In the genomic region with DNA sequence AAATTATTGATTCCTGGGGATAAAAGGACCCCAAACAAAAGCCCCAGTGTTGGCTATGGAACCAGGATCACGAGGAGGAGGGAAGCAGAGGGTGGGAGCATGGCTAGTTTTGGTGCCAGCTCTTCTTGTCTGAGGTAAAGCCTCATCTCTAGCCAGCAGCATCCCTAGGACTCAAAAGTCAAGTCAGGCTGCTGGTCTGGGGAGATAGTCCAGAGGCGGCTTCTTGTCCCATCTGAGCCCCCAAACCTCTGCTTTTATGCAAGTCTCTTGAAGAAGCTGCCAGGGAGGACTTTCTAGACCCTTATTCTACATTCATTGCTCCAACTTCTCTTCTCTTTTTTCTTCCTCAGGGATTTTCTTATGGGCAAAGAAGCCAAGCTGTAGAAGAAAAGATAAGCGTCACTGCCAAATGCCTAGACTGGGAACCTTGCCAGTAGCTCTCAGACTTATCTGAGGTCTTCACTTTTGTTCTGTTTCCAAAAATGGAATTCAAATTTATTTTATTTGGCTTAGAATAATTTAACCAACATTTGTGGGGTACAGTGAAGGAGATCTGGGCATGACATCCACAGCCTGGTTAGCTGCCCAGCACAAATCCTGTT, we compare ENCODE assay signal across 9 cellular contexts. TPM values are rescaled to one million over a fixed set of nuclear protein-coding genes. Genes with fewer than 3 reads are reported as not detected.
DNase-seq lines count a peak whose midpoint lies in the region; ATAC-seq, FAIRE-seq and TF ChIP-seq lines count a peak whose summit lies in the region.
"Had no signal": no experiment of that assay in that cellular context is flagged by ENCODE, and none has a peak within 500 bp of the region (broad histone marks: within the 10 kb centered on the region; RNA-seq: fewer than 3 reads in every experiment).

No MANE protein-coding gene starts in this region.

- H3K9me3 ChIP-seq in kidney (ENCODE audit: control insufficient read depth in 1 of 2, low read length in 2 of 2) (no peaks in the 10 kb centered on the region), thymus (ENCODE audit: control insufficient read depth) (no peaks in the 10 kb centered on the region)

- intact Hi-C loops in kidney (cut with DNase I): no loop called here
- intact Hi-C loops in natural killer cell (cut with micrococcal nuclease): no loop called here

- 92% methylated on average over 3 of the region's 3 CpGs for WGBS in thymus

- H3K27ac ChIP-seq in brain microvascular endothelial cell (peak overlapping the region; percentile 76), kidney (ENCODE audit: low read depth in 2 of 2, low read length in 2 of 2) (peak overlapping the region; percentile 87 to 89), thymus (ENCODE audit: low read depth) (peak overlapping the region; percentile 83)

- H3K4me1 ChIP-seq in kidney (ENCODE audit: control insufficient read depth in 1 of 2, insufficient read depth in 1 of 2, low read depth in 1 of 2, low read length in 2 of 2) (peaks cover 6 to 12% of the 10 kb centered on the region in 2 donors), thymus (ENCODE audit: control insufficient read depth, insufficient read depth, low read length) (no peaks in the 10 kb centered on the region)

- no peak overlapping the region for H3K27ac Mint-ChIP-seq in natural killer cell
- H3K27ac Mint-ChIP-seq: stimulated activated naive CD8-positive, alpha-beta T cell treated with anti-CD3 and anti-CD28 coated beads, Interleukin-15, Interleukin-2, amounts not matched to agents 100 ng/mL and 50 ng/mL, for 24 hours had no signal

- TF ChIP-seq CTCF in LNCaP clone FGC (IDR thresholded peaks at IDR 0.05; ENCODE audit: control insufficient read depth, extremely low read depth, insufficient read depth) (no peak), brain microvascular endothelial cell (IDR thresholded peaks at IDR 0.05; ENCODE audit: low read depth, low read length, missing control alignments) (no peak), kidney (IDR thresholded peaks at IDR 0.05; ENCODE audit: borderline replicate concordance, extremely low read depth, insufficient read depth) (no peak), natural killer cell (IDR thresholded peaks at IDR 0.05) (no peak)

- no peaks in the 10 kb centered on the region for H3K36me3 ChIP-seq in brain microvascular endothelial cell (replicated peaks)
- no peaks in the 10 kb centered on the region for H3K36me3 ChIP-seq in kidney (ENCODE audit: control insufficient read depth in 1 of 2, insufficient read depth in 2 of 2, low read length in 2 of 2)
- H3K36me3 ChIP-seq in thymus (ENCODE audit: control insufficient read depth, insufficient read depth): no peaks in the 10 kb centered on the region

- in situ Hi-C loops in brain microvascular endothelial cell (cut with HindIII; ENCODE audit: low pct_ligation_motif_present, low sequenced_read_pairs): no loop called here

- DNase-seq in LNCaP clone FGC (ENCODE audit: low read depth) (no peak), brain microvascular endothelial cell (no peak), kidney (no peak), midbrain (lab: John Stamatoyannopoulos, UW) (no peak), natural killer cell (no peak)
- no peak for DNase-seq in stimulated activated naive CD8-positive, alpha-beta T cell treated with anti-CD3 and anti-CD28 coated beads, Interleukin-15, Interleukin-2, amounts not matched to agents 100 U/mL and 50 U/mL, for 24 hours

- H3K36me3 Mint-ChIP-seq in natural killer cell: no peaks in the 10 kb centered on the region

- ATAC-seq in GM21447 (IDR thresholded peaks at IDR 0.05; ENCODE audit: unreplicated experiment) (no peak), natural killer cell (no peak)
- ATAC-seq in stimulated activated naive CD8-positive, alpha-beta T cell treated with anti-CD3 and anti-CD28 coated beads, Interleukin-15, Interleukin-2, amounts not matched to agents 100 U/mL and 50 U/mL, for 24 hours: no peak

- H3K4me3 Mint-ChIP-seq in natural killer cell: no peak overlapping the region
- H3K4me3 Mint-ChIP-seq: stimulated activated naive CD8-positive, alpha-beta T cell treated with anti-CD3 and anti-CD28 coated beads, Interleukin-15, Interleukin-2, amounts not matched to agents 100 ng/mL and 50 ng/mL, for 24 hours had no signal

- H3K27me3 Mint-ChIP-seq in natural killer cell (ENCODE audit: low read depth in 2 of 2): no peaks in the 10 kb centered on the region
- H3K27me3 Mint-ChIP-seq: stimulated activated naive CD8-positive, alpha-beta T cell treated with anti-CD3 and anti-CD28 coated beads, Interleukin-15, Interleukin-2, amounts not matched to agents 100 ng/mL and 50 ng/mL, for 24 hours had no signal

- H3K9ac ChIP-seq in kidney (ENCODE audit: low read length in 2 of 2): peak overlapping the region in 1 of 2 donors; percentile 42

- peak overlapping the region; percentile 3; the same call in 1 of the 2 replicates for H3K4me3 ChIP-seq in LNCaP clone FGC (ENCODE audit: low read depth, low read length)
- no peak overlapping the region for H3K4me3 ChIP-seq in brain microvascular endothelial cell (ENCODE audit: low read depth, low read length)
- peak overlapping the region in 1 of 2 donors; percentile 43 for H3K4me3 ChIP-seq in kidney (ENCODE audit: low read length in 2 of 2)
- no peak overlapping the region for H3K4me3 ChIP-seq in thymus (ENCODE audit: low read length)

- no peak for FAIRE-seq in kidney (lab: Jason Lieb, UNC)

- no peaks in the 10 kb centered on the region for H3K9me3 Mint-ChIP-seq in natural killer cell
- H3K9me3 Mint-ChIP-seq: stimulated activated naive CD8-positive, alpha-beta T cell treated with anti-CD3 and anti-CD28 coated beads, Interleukin-15, Interleukin-2, amounts not matched to agents 100 ng/mL and 50 ng/mL, for 24 hours had no signal

- H3K4me1 Mint-ChIP-seq in natural killer cell: no peaks in the 10 kb centered on the region

- no peaks in the 10 kb centered on the region for H3K27me3 ChIP-seq in brain microvascular endothelial cell (replicated peaks)
- H3K27me3 ChIP-seq in thymus (ENCODE audit: control insufficient read depth, insufficient read depth): no peaks in the 10 kb centered on the region

RNA-seq across cellular contexts. Expression of gene ANKRD35, which starts 6.9 kb away (rescaled TPM):
- total RNA-seq in kidney: 1.2 TPM
- 0.71 TPM for polyA plus RNA-seq in kidney (ENCODE audit: insufficient read depth, low read depth, low replicate concordance)
- 2.7 TPM for polyA plus RNA-seq in thymus
- under 1 TPM; 0.14 to 0.23 (median 0.23) TPM for total RNA-seq in natural killer cell

RNA-seq across cellular contexts. Expression of gene ITGA10, which starts 17.3 kb away (rescaled TPM):
- total RNA-seq in kidney (11.0 TPM), natural killer cell (1 to 10 TPM in 2 of 3 donors, under 1 TPM in 1; 0.61 to 1.7 (median 1.1) TPM)
- polyA plus RNA-seq in kidney (ENCODE audit: insufficient read depth, low read depth, low replicate concordance) (0.54 TPM), thymus (10.3 TPM)

RNA-seq across cellular contexts. Expression of gene PEX11B, which starts 25.9 kb away (rescaled TPM):
- total RNA-seq in kidney (35.7 TPM), natural killer cell (10 to 100 TPM; 20.6 to 26.0 (median 24.9) TPM)
- polyA plus RNA-seq in kidney (ENCODE audit: insufficient read depth, low read depth, low replicate concordance) (50.5 TPM), thymus (38.1 TPM)

RNA-seq across cellular contexts. Expression of gene PIAS3, which starts 33.7 kb away (rescaled TPM):
- total RNA-seq in kidney: 36.9 TPM
- 12.5 TPM for polyA plus RNA-seq in kidney (ENCODE audit: insufficient read depth, low read depth, low replicate concordance)
- polyA plus RNA-seq in thymus: 29.9 TPM
- total RNA-seq in natural killer cell: 10 to 100 TPM; 40.1 to 53.3 (median 51.0) TPM

RNA-seq across cellular contexts. Expression of gene RBM8A, which starts 34.7 kb away (rescaled TPM):
- total RNA-seq in kidney (131 TPM), natural killer cell (100 to 1,000 TPM; 172 to 204 (median 200) TPM)
- polyA plus RNA-seq in kidney (ENCODE audit: insufficient read depth, low read depth, low replicate concordance) (105 TPM), thymus (112 TPM)
